19 cellular contexts compared by ENCODE assay signal in genomic region chr1:212466913-212467650, GRCh38. TPM values are rescaled to one million over a fixed set of nuclear protein-coding genes. Genes with fewer than 3 reads are reported as not detected.
DNase-seq lines count a peak whose midpoint lies in the region; ATAC-seq, FAIRE-seq and TF ChIP-seq lines count a peak whose summit lies in the region.
"Had no signal": no experiment of that assay in that cellular context is flagged by ENCODE, and none has a peak within 500 bp of the region (broad histone marks: within the 10 kb centered on the region; RNA-seq: fewer than 3 reads in every experiment).

No MANE protein-coding gene starts in this region.

- no peaks in the 10 kb centered on the region for H3K36me3 ChIP-seq in keratinocyte (ENCODE audit: control insufficient read depth in 2 of 2, extremely low read depth in 1 of 2, insufficient read depth in 2 of 2, low read length in 2 of 2)
- no peaks in the 10 kb centered on the region for H3K36me3 ChIP-seq in spleen
- H3K36me3 ChIP-seq: upper lobe of left lung had no signal

- no peaks in the 10 kb centered on the region for H3K27me3 Mint-ChIP-seq in activated T-helper 17 cell treated with anti-CD3 and anti-CD28 coated beads, Interleukin-2, amount 50 U/mL, for 72 hours
- H3K27me3 Mint-ChIP-seq: activated naive CD8-positive, alpha-beta T cell; brain; T-cell had no signal

- H3K27ac ChIP-seq in angular gyrus (ENCODE audit: low read depth, low read length): peak overlapping the region; percentile 94
- H3K27ac ChIP-seq in keratinocyte (ENCODE audit: control insufficient read depth, insufficient read depth, low read length): no peak overlapping the region
- no peak overlapping the region for H3K27ac ChIP-seq in spleen

- dilution Hi-C loops in keratinocyte (cut with MboI; ENCODE audit: extremely low pct_ligation_motif_present, low sequenced_read_pairs): no loop called here

- peak overlapping the region; percentile 54 for H3K4me2 ChIP-seq in keratinocyte (ENCODE audit: control insufficient read depth, extremely low read depth, insufficient read depth, low read depth, low read length)

- H3K79me2 ChIP-seq in keratinocyte (ENCODE audit: control insufficient read depth, insufficient read depth, low read length): no peaks in the 10 kb centered on the region

- no peak overlapping the region for H3K27ac Mint-ChIP-seq in activated T-helper 17 cell treated with anti-CD3 and anti-CD28 coated beads, Interleukin-2, amount 50 U/mL, for 72 hours
- H3K27ac Mint-ChIP-seq: brain; stimulated activated naive B cell treated with anti-CD40 and anti-IgM and Interleukin-4, amounts not matched to agents 10 μg/mL and 1 μg/mL and 100 μg/mL, for 72 hours; T-cell had no signal

- DNase-seq in GM12891 (ENCODE audit: insufficient read length, low spot score) (no peak), keratinocyte (ENCODE audit: low read depth, low spot score) (no peak), spleen (peak; percentile 41)
- DNase-seq in effector CD4-positive, alpha-beta T cell: no peak
- DNase-seq: activated CD4-positive, alpha-beta T cell treated with anti-CD3 and anti-CD28 coated beads, Interleukin-2, amount 50 U/mL, for 1 hour; activated T-cell treated with anti-CD3 and anti-CD28 coated beads, Interleukin-2, amount 50 U/mL, for 1 hour; NCI-H1092 treated with DMSO at 0.1 percent for 48 hours; NCI-H524; Right ventricle myocardium superior; stimulated activated naive B cell treated with anti-CD40 and anti-IgM and Interleukin-4, amounts not matched to agents 10 μg/mL and 1 μg/mL and 100 μg/mL, for 72 hours; T-cell; upper lobe of left lung had no signal

- TF ChIP-seq CTCF in keratinocyte (optimal IDR thresholded peaks at IDR 0.05 in 1 of 3, IDR thresholded peaks at IDR 0.05 in 1 of 3, conservative IDR thresholded peaks at IDR 0.05 in 1 of 3; ENCODE audit: extremely low read depth in 1 of 3, insufficient read depth in 2 of 3, low read length in 3 of 3) (no peak), spleen (IDR thresholded peaks at IDR 0.05 in 8 of 11, conservative IDR thresholded peaks at IDR 0.05 in 3 of 11) (no peak)

- H4K20me1 ChIP-seq in keratinocyte (ENCODE audit: control insufficient read depth, extremely low read depth, insufficient read depth, low read length): no peaks in the 10 kb centered on the region

- H3K27me3 ChIP-seq in keratinocyte (ENCODE audit: control insufficient read depth, extremely low read depth, insufficient read depth, low read length) (no peaks in the 10 kb centered on the region), spleen (replicated peaks in 1 of 7) (no peaks in the 10 kb centered on the region)
- H3K27me3 ChIP-seq: upper lobe of left lung had no signal

- H3K4me3 Mint-ChIP-seq in activated T-helper 17 cell treated with anti-CD3 and anti-CD28 coated beads, Interleukin-2, amount 50 U/mL, for 72 hours: no peak overlapping the region
- H3K4me3 Mint-ChIP-seq: activated naive CD8-positive, alpha-beta T cell; brain; neural crest cell; stimulated activated naive B cell treated with anti-CD40 and anti-IgM and Interleukin-4, amounts not matched to agents 10 μg/mL and 1 μg/mL and 100 μg/mL, for 72 hours; T-cell had no signal

- no peaks in the 10 kb centered on the region for H3K36me3 Mint-ChIP-seq in activated T-helper 17 cell treated with anti-CD3 and anti-CD28 coated beads, Interleukin-2, amount 50 U/mL, for 72 hours (ENCODE audit: low read depth)
- H3K36me3 Mint-ChIP-seq: activated naive CD8-positive, alpha-beta T cell; brain; stimulated activated naive B cell treated with anti-CD40 and anti-IgM and Interleukin-4, amounts not matched to agents 10 μg/mL and 1 μg/mL and 100 μg/mL, for 72 hours; T-cell had no signal

- 79 to 85% (median 83%) methylated on average over 11 of the region's 11 CpGs for WGBS in spleen, 5 donors

- H3K9me3 Mint-ChIP-seq in activated T-helper 17 cell treated with anti-CD3 and anti-CD28 coated beads, Interleukin-2, amount 50 U/mL, for 72 hours: no peaks in the 10 kb centered on the region
- H3K9me3 Mint-ChIP-seq: brain, neural crest cell, T-cell had no signal

- peaks cover 2% of the 10 kb centered on the region for H3K9me1 ChIP-seq in keratinocyte (ENCODE audit: control insufficient read depth, extremely low read depth, insufficient read depth, low read length)

- H3K4me1 Mint-ChIP-seq in activated T-helper 17 cell treated with anti-CD3 and anti-CD28 coated beads, Interleukin-2, amount 50 U/mL, for 72 hours: no peaks in the 10 kb centered on the region
- H3K4me1 Mint-ChIP-seq: stimulated activated naive B cell treated with anti-CD40 and anti-IgM and Interleukin-4, amounts not matched to agents 10 μg/mL and 1 μg/mL and 100 μg/mL, for 72 hours; T-cell had no signal

- H3K4me3 ChIP-seq in keratinocyte (ENCODE audit: control insufficient read depth in 2 of 3, extremely low read depth in 1 of 3, insufficient read depth in 2 of 3, low read depth in 1 of 3, low read length in 3 of 3) (no peak overlapping the region), spleen (no peak overlapping the region)

- TF ChIP-seq POLR2A in GM12891 (IDR thresholded peaks at IDR 0.05; ENCODE audit: low read depth, low read length): no peak
- no peak for TF ChIP-seq POLR2A in spleen (IDR thresholded peaks at IDR 0.05)

- H3K9ac ChIP-seq in keratinocyte (ENCODE audit: control insufficient read depth, extremely low read depth, insufficient read depth, low read length): no peak overlapping the region

- H3K9me3 ChIP-seq in keratinocyte (ENCODE audit: control insufficient read depth, low read depth, low read length): no peaks in the 10 kb centered on the region
- no peaks in the 10 kb centered on the region for H3K9me3 ChIP-seq in spleen
- H3K9me3 ChIP-seq: upper lobe of left lung had no signal

- FAIRE-seq in GM12891 (lab: Jason Lieb, UNC) (peak; percentile 62), keratinocyte (lab: Jason Lieb, UNC) (no peak)
- FAIRE-seq: islet of Langerhans had no signal

- H3K4me1 ChIP-seq in keratinocyte (ENCODE audit: control insufficient read depth, extremely low read depth, insufficient read depth, low read length): peaks cover 23% of the 10 kb centered on the region
- no peaks in the 10 kb centered on the region for H3K4me1 ChIP-seq in spleen

- H2AFZ ChIP-seq in keratinocyte (ENCODE audit: control insufficient read depth, low read length): no peak overlapping the region

- ATAC-seq in activated T-helper 17 cell treated with anti-CD3 and anti-CD28 coated beads, Interleukin-2, amount 50 U/mL, for 72 hours (replicated peaks): no peak
- ATAC-seq in GM18517 (IDR thresholded peaks at IDR 0.05; ENCODE audit: unreplicated experiment): no peak

- intact Hi-C loops in spleen (cut with DNase I; ENCODE audit: low total_unique reads): no loop called here

TF ChIP-seq in GM12891, 5 proteins besides CTCF, POLR2A, EP300 and RAD21:
- TF ChIP-seq SPI1 (IDR thresholded peaks at IDR 0.05; ENCODE audit: low read depth, low read length) (no peak), TAF1 (IDR thresholded peaks at IDR 0.05; ENCODE audit: low read depth, low read length) (no peak), POU2F2 (IDR thresholded peaks at IDR 0.05; ENCODE audit: low read depth, low read length) (no peak), POLR2AphosphoS5 (IDR thresholded peaks at IDR 0.05; ENCODE audit: low read depth, low read length) (no peak), PAX5 (IDR thresholded peaks at IDR 0.05; ENCODE audit: insufficient read depth, low read length, severe bottlenecking) (no peak)

RNA-seq across cellular contexts. Expression of gene NENF, which starts 34.4 kb away (rescaled TPM):
- polyA plus RNA-seq in GM12891 (2012; ENCODE audit: low read depth, missing spikeins): 46.5 TPM
- polyA plus RNA-seq in keratinocyte (37.8 to 72.2 TPM (median 65.6 TPM) in 3 replicates), spleen (10 to 100 TPM; 49.9 to 59.4 (median 56.5) TPM)
- polyA plus RNA-seq in keratinocyte (2011; ENCODE audit: low read depth): 51.0 TPM
- polyA plus RNA-seq in keratinocyte (2011; cell fraction: cytosol; rRNA removed): 48.5 and 56.2 TPM in 2 replicates
- 13.9 and 14.0 TPM in 2 replicates for polyA plus RNA-seq in keratinocyte (2011; cell fraction: nucleus; rRNA removed)
- polyA plus RNA-seq in keratinocyte (2012; ENCODE audit: low replicate concordance): 45.7 and 68.9 TPM in 2 replicates
- 14.9 to 21.2 TPM (median 20.1 TPM) in 3 replicates for polyA minus RNA-seq in keratinocyte
- 32.8 TPM for polyA minus RNA-seq in keratinocyte (2011; cell fraction: cytosol; rRNA and poly(A)+ RNA removed)
- polyA minus RNA-seq in keratinocyte (2011; cell fraction: nucleus; rRNA and poly(A)+ RNA removed): 3.7 and 5.5 TPM in 2 replicates
- 10 to 100 TPM; 23.2 to 43.9 (median 31.6) TPM for total RNA-seq in spleen
- total RNA-seq in activated T-helper 17 cell treated with anti-CD3 and anti-CD28 coated beads, Interleukin-2, amount 50 U/mL, for 72 hours: 10 to 100 TPM; 43.9 to 49.7 TPM

RNA-seq across cellular contexts. Expression of gene PACC1, which starts 52.4 kb away (rescaled TPM):
- polyA plus RNA-seq in GM12891 (2012; ENCODE audit: low read depth, missing spikeins): 8.0 TPM
- 11.5 to 16.5 TPM (median 12.7 TPM) in 3 replicates for polyA plus RNA-seq in keratinocyte
- polyA plus RNA-seq in keratinocyte (2011; ENCODE audit: low read depth): 9.2 TPM
- polyA plus RNA-seq in keratinocyte (2011; cell fraction: cytosol; rRNA removed): 8.0 and 8.6 TPM in 2 replicates
- 20.7 and 23.3 TPM in 2 replicates for polyA plus RNA-seq in keratinocyte (2011; cell fraction: nucleus; rRNA removed)
- 7.8 and 8.5 TPM in 2 replicates for polyA plus RNA-seq in keratinocyte (2012; ENCODE audit: low replicate concordance)
- polyA minus RNA-seq in keratinocyte: 12.5 to 19.6 TPM (median 15.5 TPM) in 3 replicates
- 15.5 TPM for polyA minus RNA-seq in keratinocyte (2011; cell fraction: cytosol; rRNA and poly(A)+ RNA removed)
- polyA minus RNA-seq in keratinocyte (2011; cell fraction: nucleus; rRNA and poly(A)+ RNA removed): 12.8 and 16.6 TPM in 2 replicates
- 10 to 100 TPM in 4 of 7 donors, 1 to 10 TPM in 3; 8.1 to 12.8 (median 10.7) TPM for total RNA-seq in spleen
- 1 to 10 TPM; 6.5 to 8.2 (median 6.8) TPM for polyA plus RNA-seq in spleen
- total RNA-seq in activated T-helper 17 cell treated with anti-CD3 and anti-CD28 coated beads, Interleukin-2, amount 50 U/mL, for 72 hours: 10 to 100 TPM in 1 of 2 donors, 1 to 10 TPM in 1; 5.3 to 16.4 TPM
